Comparison of ENCODE assay signal across 1 cellular context in the genomic region with DNA sequence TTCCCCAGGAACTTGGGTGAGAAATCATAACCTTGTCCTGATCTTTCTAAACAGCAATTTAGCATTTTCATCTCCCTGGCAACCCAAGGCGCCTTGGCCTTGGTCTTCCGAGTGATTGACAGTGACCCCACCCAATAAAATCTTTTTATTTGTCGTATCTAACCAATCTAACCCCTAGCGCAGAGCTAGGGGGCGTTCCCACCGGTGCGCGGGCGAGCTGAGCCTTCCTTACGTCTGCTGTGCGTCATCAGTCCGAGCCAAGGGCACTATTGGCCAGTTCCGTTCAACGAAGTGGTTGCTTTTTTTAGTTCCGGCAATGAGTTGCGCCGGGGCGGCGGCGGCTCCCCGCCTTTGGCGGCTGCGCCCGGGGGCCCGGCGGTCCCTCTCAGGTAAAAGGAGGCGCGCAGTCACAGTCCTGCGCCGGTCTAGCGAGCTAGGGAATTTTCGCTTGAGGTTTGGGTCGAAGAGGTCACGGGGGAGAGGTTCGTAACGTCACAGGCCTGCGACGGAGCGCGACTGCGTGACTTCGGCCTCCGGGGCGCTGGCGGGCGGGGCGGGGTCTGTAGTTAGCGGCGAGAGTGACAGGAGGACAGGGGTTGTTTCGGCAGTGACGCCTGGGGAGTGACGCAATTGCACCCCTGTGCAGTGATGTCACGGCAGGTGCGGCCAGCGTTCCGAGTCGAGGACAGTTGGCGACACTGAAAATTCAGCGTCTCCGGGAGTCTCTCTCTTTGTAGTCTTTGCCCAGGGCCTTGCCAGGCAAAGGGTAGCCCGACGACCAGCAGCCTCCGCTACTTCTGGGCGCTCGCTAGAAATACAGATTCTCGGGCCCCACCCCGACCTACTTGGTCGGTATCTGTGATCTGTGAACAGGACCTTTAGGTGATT.
TF ChIP-seq lines count a peak whose summit lies in the region.

A gene (plus strand): TSS at position 266 of the 888 bp plus-strand sequence. CDS start 51 bp downstream, at position 317.

TF ChIP-seq in HEK293, 187 proteins besides CTCF, POLR2A, EP300 and RAD21 (continued from another document and continues in another):
- TF ChIP-seq ZNF561 (tag by site-specific recombination; IDR thresholded peaks at IDR 0.05; ENCODE audit: borderline replicate concordance), result peak; percentile 100
- no peak for TF ChIP-seq ZNF544 (tag by site-specific recombination; IDR thresholded peaks at IDR 0.05)
- peak; percentile 100 for TF ChIP-seq ZBTB20 (tag by site-specific recombination; IDR thresholded peaks at IDR 0.05)
- no peak for TF ChIP-seq HOXC10 (CRISPR knock-in tag; IDR thresholded peaks at IDR 0.05)
- peak; percentile 89 for TF ChIP-seq ZSCAN23 (tag by site-specific recombination; IDR thresholded peaks at IDR 0.05)
- peak; percentile 20; the same call in 1 of the 2 replicates for TF ChIP-seq PRDM1 (tag by site-specific recombination; IDR thresholded peaks at IDR 0.05)
- TF ChIP-seq ZNF530 (tag by site-specific recombination; IDR thresholded peaks at IDR 0.05; ENCODE audit: low read depth), result no peak
- TF ChIP-seq MZF1 (tag by site-specific recombination; IDR thresholded peaks at IDR 0.05; ENCODE audit: borderline replicate concordance), result no peak
- TF ChIP-seq ZNF266 (tag by site-specific recombination; IDR thresholded peaks at IDR 0.05; ENCODE audit: low read depth), result no peak
- no peak for TF ChIP-seq ZNF791 (tag by site-specific recombination; IDR thresholded peaks at IDR 0.05)
- TF ChIP-seq, protein P1, sequence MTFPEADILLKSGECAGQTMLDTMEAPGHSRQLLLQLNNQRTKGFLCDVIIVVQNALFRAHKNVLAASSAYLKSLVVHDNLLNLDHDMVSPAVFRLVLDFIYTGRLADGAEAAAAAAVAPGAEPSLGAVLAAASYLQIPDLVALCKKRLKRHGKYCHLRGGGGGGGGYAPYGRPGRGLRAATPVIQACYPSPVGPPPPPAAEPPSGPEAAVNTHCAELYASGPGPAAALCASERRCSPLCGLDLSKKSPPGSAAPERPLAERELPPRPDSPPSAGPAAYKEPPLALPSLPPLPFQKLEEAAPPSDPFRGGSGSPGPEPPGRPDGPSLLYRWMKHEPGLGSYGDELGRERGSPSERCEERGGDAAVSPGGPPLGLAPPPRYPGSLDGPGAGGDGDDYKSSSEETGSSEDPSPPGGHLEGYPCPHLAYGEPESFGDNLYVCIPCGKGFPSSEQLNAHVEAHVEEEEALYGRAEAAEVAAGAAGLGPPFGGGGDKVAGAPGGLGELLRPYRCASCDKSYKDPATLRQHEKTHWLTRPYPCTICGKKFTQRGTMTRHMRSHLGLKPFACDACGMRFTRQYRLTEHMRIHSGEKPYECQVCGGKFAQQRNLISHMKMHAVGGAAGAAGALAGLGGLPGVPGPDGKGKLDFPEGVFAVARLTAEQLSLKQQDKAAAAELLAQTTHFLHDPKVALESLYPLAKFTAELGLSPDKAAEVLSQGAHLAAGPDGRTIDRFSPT (tag by site-specific recombination; IDR thresholded peaks at IDR 0.05), result no peak
- TF ChIP-seq ZNF24 (tag by site-specific recombination; IDR thresholded peaks at IDR 0.05), result peak; percentile 66; the same call in 1 of the 2 replicates
- TF ChIP-seq ZNF473 (tag by site-specific recombination; IDR thresholded peaks at IDR 0.05), result no peak
- no peak for TF ChIP-seq ZNF248 (tag by site-specific recombination; IDR thresholded peaks at IDR 0.05)
- no peak for TF ChIP-seq ZNF658 (tag by site-specific recombination; IDR thresholded peaks at IDR 0.05)
- TF ChIP-seq GLI2 (tag by site-specific recombination; IDR thresholded peaks at IDR 0.05; ENCODE audit: borderline replicate concordance, low read depth), result no peak
- no peak for TF ChIP-seq SALL2 (tag by site-specific recombination; IDR thresholded peaks at IDR 0.05; ENCODE audit: borderline replicate concordance)
- TF ChIP-seq YY1 (tag by site-specific recombination; IDR thresholded peaks at IDR 0.05), result no peak
- TF ChIP-seq, protein P2, sequence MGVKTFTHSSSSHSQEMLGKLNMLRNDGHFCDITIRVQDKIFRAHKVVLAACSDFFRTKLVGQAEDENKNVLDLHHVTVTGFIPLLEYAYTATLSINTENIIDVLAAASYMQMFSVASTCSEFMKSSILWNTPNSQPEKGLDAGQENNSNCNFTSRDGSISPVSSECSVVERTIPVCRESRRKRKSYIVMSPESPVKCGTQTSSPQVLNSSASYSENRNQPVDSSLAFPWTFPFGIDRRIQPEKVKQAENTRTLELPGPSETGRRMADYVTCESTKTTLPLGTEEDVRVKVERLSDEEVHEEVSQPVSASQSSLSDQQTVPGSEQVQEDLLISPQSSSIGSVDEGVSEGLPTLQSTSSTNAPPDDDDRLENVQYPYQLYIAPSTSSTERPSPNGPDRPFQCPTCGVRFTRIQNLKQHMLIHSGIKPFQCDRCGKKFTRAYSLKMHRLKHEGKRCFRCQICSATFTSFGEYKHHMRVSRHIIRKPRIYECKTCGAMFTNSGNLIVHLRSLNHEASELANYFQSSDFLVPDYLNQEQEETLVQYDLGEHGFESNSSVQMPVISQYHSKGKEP (tag by site-specific recombination; IDR thresholded peaks at IDR 0.05), result 0 out of 2 replicates have a peak, but pooled peaks have one; percentile 6
- TF ChIP-seq, protein P3, sequence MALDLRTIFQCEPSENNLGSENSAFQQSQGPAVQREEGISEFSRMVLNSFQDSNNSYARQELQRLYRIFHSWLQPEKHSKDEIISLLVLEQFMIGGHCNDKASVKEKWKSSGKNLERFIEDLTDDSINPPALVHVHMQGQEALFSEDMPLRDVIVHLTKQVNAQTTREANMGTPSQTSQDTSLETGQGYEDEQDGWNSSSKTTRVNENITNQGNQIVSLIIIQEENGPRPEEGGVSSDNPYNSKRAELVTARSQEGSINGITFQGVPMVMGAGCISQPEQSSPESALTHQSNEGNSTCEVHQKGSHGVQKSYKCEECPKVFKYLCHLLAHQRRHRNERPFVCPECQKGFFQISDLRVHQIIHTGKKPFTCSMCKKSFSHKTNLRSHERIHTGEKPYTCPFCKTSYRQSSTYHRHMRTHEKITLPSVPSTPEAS (tag by site-specific recombination; IDR thresholded peaks at IDR 0.05), result peak; percentile 54
- TF ChIP-seq ZNF768 (tag by site-specific recombination; IDR thresholded peaks at IDR 0.05), result no peak
- no peak for TF ChIP-seq ZNF302 (tag by site-specific recombination; IDR thresholded peaks at IDR 0.05; ENCODE audit: low read depth)
- TF ChIP-seq, protein P4, sequence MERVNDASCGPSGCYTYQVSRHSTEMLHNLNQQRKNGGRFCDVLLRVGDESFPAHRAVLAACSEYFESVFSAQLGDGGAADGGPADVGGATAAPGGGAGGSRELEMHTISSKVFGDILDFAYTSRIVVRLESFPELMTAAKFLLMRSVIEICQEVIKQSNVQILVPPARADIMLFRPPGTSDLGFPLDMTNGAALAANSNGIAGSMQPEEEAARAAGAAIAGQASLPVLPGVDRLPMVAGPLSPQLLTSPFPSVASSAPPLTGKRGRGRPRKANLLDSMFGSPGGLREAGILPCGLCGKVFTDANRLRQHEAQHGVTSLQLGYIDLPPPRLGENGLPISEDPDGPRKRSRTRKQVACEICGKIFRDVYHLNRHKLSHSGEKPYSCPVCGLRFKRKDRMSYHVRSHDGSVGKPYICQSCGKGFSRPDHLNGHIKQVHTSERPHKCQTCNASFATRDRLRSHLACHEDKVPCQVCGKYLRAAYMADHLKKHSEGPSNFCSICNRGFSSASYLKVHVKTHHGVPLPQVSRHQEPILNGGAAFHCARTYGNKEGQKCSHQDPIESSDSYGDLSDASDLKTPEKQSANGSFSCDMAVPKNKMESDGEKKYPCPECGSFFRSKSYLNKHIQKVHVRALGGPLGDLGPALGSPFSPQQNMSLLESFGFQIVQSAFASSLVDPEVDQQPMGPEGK (tag by site-specific recombination; IDR thresholded peaks at IDR 0.05), result peak; percentile 93
- TF ChIP-seq ZFP41 (tag by site-specific recombination; IDR thresholded peaks at IDR 0.05; ENCODE audit: borderline replicate concordance), result no peak
- TF ChIP-seq ZNF404 (tag by site-specific recombination; IDR thresholded peaks at IDR 0.05), result no peak
- TF ChIP-seq ZNF23 (tag by site-specific recombination; IDR thresholded peaks at IDR 0.05; ENCODE audit: borderline replicate concordance), result no peak
- TF ChIP-seq ZNF37A (tag by site-specific recombination; IDR thresholded peaks at IDR 0.05), result no peak
- TF ChIP-seq MYNN (tag by site-specific recombination; IDR thresholded peaks at IDR 0.05; ENCODE audit: borderline replicate concordance), result peak; percentile 13; the same call in 1 of the 2 replicates
- no peak for TF ChIP-seq ZFP37 (tag by site-specific recombination; IDR thresholded peaks at IDR 0.05)
- no peak for TF ChIP-seq ZNF624 (tag by site-specific recombination; IDR thresholded peaks at IDR 0.05)
- TF ChIP-seq, protein P5, sequence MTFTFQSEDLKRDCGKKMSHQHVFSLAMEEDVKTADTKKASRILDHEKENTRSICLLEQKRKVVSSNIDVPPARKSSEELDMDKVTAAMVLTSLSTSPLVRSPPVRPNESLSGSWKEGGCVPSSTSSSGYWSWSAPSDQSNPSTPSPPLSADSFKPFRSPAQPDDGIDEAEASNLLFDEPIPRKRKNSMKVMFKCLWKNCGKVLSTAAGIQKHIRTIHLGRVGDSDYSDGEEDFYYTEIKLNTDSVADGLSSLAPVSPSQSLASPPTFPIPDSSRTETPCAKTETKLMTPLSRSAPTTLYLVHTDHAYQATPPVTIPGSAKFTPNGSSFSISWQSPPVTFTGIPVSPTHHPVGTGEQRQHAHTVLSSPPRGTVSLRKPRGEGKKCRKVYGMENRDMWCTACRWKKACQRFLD (tag by site-specific recombination; IDR thresholded peaks at IDR 0.05), result no peak
- peak; percentile 66 for TF ChIP-seq ZNF843 (tag by site-specific recombination; IDR thresholded peaks at IDR 0.05)
- TF ChIP-seq, protein P6, sequence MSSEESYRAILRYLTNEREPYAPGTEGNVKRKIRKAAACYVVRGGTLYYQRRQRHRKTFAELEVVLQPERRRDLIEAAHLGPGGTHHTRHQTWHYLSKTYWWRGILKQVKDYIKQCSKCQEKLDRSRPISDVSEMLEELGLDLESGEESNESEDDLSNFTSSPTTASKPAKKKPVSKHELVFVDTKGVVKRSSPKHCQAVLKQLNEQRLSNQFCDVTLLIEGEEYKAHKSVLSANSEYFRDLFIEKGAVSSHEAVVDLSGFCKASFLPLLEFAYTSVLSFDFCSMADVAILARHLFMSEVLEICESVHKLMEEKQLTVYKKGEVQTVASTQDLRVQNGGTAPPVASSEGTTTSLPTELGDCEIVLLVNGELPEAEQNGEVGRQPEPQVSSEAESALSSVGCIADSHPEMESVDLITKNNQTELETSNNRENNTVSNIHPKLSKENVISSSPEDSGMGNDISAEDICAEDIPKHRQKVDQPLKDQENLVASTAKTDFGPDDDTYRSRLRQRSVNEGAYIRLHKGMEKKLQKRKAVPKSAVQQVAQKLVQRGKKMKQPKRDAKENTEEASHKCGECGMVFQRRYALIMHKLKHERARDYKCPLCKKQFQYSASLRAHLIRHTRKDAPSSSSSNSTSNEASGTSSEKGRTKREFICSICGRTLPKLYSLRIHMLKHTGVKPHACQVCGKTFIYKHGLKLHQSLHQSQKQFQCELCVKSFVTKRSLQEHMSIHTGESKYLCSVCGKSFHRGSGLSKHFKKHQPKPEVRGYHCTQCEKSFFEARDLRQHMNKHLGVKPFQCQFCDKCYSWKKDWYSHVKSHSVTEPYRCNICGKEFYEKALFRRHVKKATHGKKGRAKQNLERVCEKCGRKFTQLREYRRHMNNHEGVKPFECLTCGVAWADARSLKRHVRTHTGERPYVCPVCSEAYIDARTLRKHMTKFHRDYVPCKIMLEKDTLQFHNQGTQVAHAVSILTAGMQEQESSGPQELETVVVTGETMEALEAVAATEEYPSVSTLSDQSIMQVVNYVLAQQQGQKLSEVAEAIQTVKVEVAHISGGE (tag by site-specific recombination; conservative IDR thresholded peaks at IDR 0.05; ENCODE audit: low read depth), result peak; percentile 74
- TF ChIP-seq OVOL3 (tag by site-specific recombination; IDR thresholded peaks at IDR 0.05), result peak; percentile 15; the same call in 1 of the 2 replicates
- TF ChIP-seq ZNF175 (tag by site-specific recombination; IDR thresholded peaks at IDR 0.05), result no peak
- peak; percentile 53; the same call in 1 of the 2 replicates for TF ChIP-seq ZNF600 (tag by site-specific recombination; IDR thresholded peaks at IDR 0.05)
- TF ChIP-seq IKZF3 (tag by site-specific recombination; IDR thresholded peaks at IDR 0.05), result no peak
- TF ChIP-seq ZNF76 (tag by site-specific recombination; IDR thresholded peaks at IDR 0.05; ENCODE audit: borderline replicate concordance, low read depth), result peak; percentile 80
- TF ChIP-seq ZNF707 (tag by site-specific recombination; IDR thresholded peaks at IDR 0.05), result no peak
- TF ChIP-seq ZNF354C (tag by site-specific recombination; IDR thresholded peaks at IDR 0.05; ENCODE audit: borderline replicate concordance, low read depth), result no peak
- TF ChIP-seq ZNF610 (tag by site-specific recombination; IDR thresholded peaks at IDR 0.05; ENCODE audit: borderline replicate concordance), result no peak
- TF ChIP-seq ZNF366 (tag by site-specific recombination; conservative IDR thresholded peaks at IDR 0.05), result no peak
- TF ChIP-seq ZNF114 (tag by site-specific recombination; IDR thresholded peaks at IDR 0.05), result no peak
- peak; percentile 38; the same call in 1 of the 2 replicates for TF ChIP-seq ZNF501 (tag by site-specific recombination; IDR thresholded peaks at IDR 0.05)
- 0 out of 2 replicates have a peak, but pooled peaks have one; percentile 20 for TF ChIP-seq ZNF184 (tag by site-specific recombination; IDR thresholded peaks at IDR 0.05)
- no peak for TF ChIP-seq ZNF837 (tag by site-specific recombination; IDR thresholded peaks at IDR 0.05)
- TF ChIP-seq ZNF792 (tag by site-specific recombination; IDR thresholded peaks at IDR 0.05), result no peak
- no peak for TF ChIP-seq ZNF155 (tag by site-specific recombination; IDR thresholded peaks at IDR 0.05)
- peak; percentile 95 for TF ChIP-seq ZEB2 (tag by site-specific recombination; IDR thresholded peaks at IDR 0.05)
- TF ChIP-seq, protein P7, sequence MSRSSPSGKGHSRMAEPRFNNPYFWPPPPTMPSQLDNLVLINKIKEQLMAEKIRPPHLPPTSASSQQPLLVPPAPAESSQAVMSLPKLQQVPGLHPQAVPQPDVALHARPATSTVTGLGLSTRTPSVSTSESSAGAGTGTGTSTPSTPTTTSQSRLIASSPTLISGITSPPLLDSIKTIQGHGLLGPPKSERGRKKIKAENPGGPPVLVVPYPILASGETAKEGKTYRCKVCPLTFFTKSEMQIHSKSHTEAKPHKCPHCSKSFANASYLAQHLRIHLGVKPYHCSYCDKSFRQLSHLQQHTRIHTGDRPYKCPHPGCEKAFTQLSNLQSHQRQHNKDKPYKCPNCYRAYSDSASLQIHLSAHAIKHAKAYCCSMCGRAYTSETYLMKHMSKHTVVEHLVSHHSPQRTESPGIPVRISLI (tag by site-specific recombination; IDR thresholded peaks at IDR 0.05), result peak; percentile 100
- TF ChIP-seq ZNF239 (tag by site-specific recombination; IDR thresholded peaks at IDR 0.05), result no peak
- TF ChIP-seq, protein P8, sequence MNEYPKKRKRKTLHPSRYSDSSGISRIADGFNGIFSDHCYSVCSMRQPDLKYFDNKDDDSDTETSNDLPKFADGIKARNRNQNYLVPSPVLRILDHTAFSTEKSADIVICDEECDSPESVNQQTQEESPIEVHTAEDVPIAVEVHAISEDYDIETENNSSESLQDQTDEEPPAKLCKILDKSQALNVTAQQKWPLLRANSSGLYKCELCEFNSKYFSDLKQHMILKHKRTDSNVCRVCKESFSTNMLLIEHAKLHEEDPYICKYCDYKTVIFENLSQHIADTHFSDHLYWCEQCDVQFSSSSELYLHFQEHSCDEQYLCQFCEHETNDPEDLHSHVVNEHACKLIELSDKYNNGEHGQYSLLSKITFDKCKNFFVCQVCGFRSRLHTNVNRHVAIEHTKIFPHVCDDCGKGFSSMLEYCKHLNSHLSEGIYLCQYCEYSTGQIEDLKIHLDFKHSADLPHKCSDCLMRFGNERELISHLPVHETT (tag by site-specific recombination; IDR thresholded peaks at IDR 0.05), result peak; percentile 86
- TF ChIP-seq ZNF121 (tag by site-specific recombination; IDR thresholded peaks at IDR 0.05), result no peak
